17 cellular contexts compared by ENCODE assay signal in genomic region chr10:72370201-72370722, GRCh38. TPM values are rescaled to one million over a fixed set of nuclear protein-coding genes. Genes with fewer than 3 reads are reported as not detected.
A peak's percentile ranks its signal among the peaks of the same experiment; 100 is the strongest.
DNase-seq lines count a peak whose midpoint lies in the region; ATAC-seq and TF ChIP-seq lines count a peak whose summit lies in the region.
"Had no signal": no experiment of that assay in that cellular context is flagged by ENCODE, and none has a peak within 500 bp of the region (broad histone marks: within the 10 kb centered on the region; RNA-seq: fewer than 3 reads in every experiment).

No MANE protein-coding gene starts in this region.

- DNase-seq in stimulated activated CD4-positive, alpha-beta T cell treated with anti-CD3 and anti-CD28 coated beads, Interleukin-4, amount 100 ng/mL, for 24 hours, result peak; percentile 13
- no peak for DNase-seq in stimulated activated CD4-positive, alpha-beta T cell treated with anti-CD3 and anti-CD28 coated beads, Interleukin-15, amount 100 ng/mL, for 24 hours
- DNase-seq in T-helper 22 cell (ENCODE audit: low read depth) (peak; percentile 14), left colon (no peak), upper lobe of right lung (no peak), NCI-H2029 treated with DMSO at 0.1 percent for 48 hours (lab: John Stamatoyannopoulos, UW) (no peak)
- DNase-seq: activated naive CD4-positive, alpha-beta T cell treated with anti-CD3 and anti-CD28 coated beads for 36 hours; GOT3; NCI-H1092; NCI-H2107; NCI-H526 treated with DMSO at 0.1 percent for 48 hours had no signal

- no peaks in the 10 kb centered on the region for H3K27me3 ChIP-seq in upper lobe of right lung
- H3K27me3 ChIP-seq: esophagus muscularis mucosa, SJSA1 had no signal

- H3K36me3 ChIP-seq in upper lobe of right lung, result peaks cover 18% of the 10 kb centered on the region

- H3K9me3 ChIP-seq in upper lobe of right lung, result no peaks in the 10 kb centered on the region
- H3K9me3 ChIP-seq: esophagus muscularis mucosa, SJSA1 had no signal

- no peak for TF ChIP-seq CTCF in upper lobe of right lung (IDR thresholded peaks at IDR 0.05)

- ATAC-seq in left colon (peak; percentile 12), upper lobe of right lung (peak; percentile 54), HG03095 (IDR thresholded peaks at IDR 0.05; ENCODE audit: unreplicated experiment) (no peak), GM18519 (IDR thresholded peaks at IDR 0.05; ENCODE audit: low FRiP score, unreplicated experiment) (no peak)
- ATAC-seq: K562 had no signal

- no peak overlapping the region for H3K4me3 ChIP-seq in upper lobe of right lung
- H3K4me3 ChIP-seq: esophagus muscularis mucosa, K562, SJSA1, skin epidermis had no signal

- H3K27ac ChIP-seq in upper lobe of right lung, result no peak overlapping the region
- H3K27ac ChIP-seq: esophagus muscularis mucosa, SJSA1, skin epidermis had no signal

- H3K4me1 ChIP-seq in upper lobe of right lung, result no peaks in the 10 kb centered on the region
- H3K4me1 ChIP-seq: esophagus muscularis mucosa, SJSA1 had no signal

- intact Hi-C loops in left colon (cut with DNase I, micrococcal nuclease) (no loop called here), upper lobe of right lung (cut with DNase I) (no loop called here)

RNA-seq across cellular contexts. Expression of gene DNAJB12, which starts 15.5 kb away (rescaled TPM):
- 10 to 100 TPM; 36.9 to 38.5 TPM for total RNA-seq in left colon
- total RNA-seq in upper lobe of right lung, result 39.9 TPM

Comparison
In these comparisons a context has a peak if more than half of its experiments do, and no peak if none do; other contexts are left out.
1. DNase-seq: peak in stimulated activated CD4-positive, alpha-beta T cell treated with anti-CD3 and anti-CD28 coated beads, Interleukin-4, amount 100 ng/mL, for 24 hours (single experiment) and T-helper 22 cell (single experiment); none in stimulated activated CD4-positive, alpha-beta T cell treated with anti-CD3 and anti-CD28 coated beads, Interleukin-15, amount 100 ng/mL, for 24 hours (single experiment), left colon (0 of 2), upper lobe of right lung (single experiment) and NCI-H2029 treated with DMSO at 0.1 percent for 48 hours (single experiment).
2. ATAC-seq: peak in left colon (single experiment) and upper lobe of right lung (single experiment); none in HG03095 (single experiment) and GM18519 (single experiment).